9 cellular contexts compared by ENCODE assay signal in the genomic region with DNA sequence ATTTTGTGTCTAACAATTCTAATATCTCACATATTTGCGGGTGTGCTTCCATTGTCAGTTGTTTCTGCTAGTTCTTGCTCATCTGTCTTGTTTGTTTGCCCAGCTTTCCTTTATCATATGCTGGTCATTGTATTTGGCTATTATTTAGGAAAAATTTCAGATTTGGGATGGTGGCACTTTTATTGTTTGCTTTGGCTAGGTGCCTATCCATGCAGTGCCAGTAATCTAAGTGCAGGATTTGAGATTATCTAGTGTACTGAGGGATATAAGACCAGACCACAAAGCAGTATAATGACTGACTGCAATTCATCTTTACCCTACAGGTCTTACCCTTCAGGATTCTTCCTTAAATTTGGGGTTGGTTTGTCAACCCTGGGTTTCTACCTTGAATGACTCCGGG.
"Had no signal": no experiment of that assay in that cellular context is flagged by ENCODE, and none has a peak within 500 bp of the region (broad histone marks: within the 10 kb centered on the region; RNA-seq: fewer than 3 reads in every experiment).

No MANE protein-coding gene starts in this region.

- H3K27ac Mint-ChIP-seq: HFFc6, IgD-negative memory B cell had no signal

- H3K27ac ChIP-seq: GM23248 had no signal

- H3K9ac ChIP-seq: GM23248 had no signal

- H3K4me3 ChIP-seq: GM23248, HAP-1 had no signal

- FAIRE-seq: HTR-8/SVneo had no signal

- H3K36me3 ChIP-seq: HAP-1 had no signal

- DNase-seq: GM23248, GOT3, H7, HFFc6, KBM-7 had no signal

- H2AFZ ChIP-seq: GM23248 had no signal

- H3K4me1 ChIP-seq: HAP-1 had no signal

- H3K4me3 Mint-ChIP-seq: HFFc6, IgD-negative memory B cell had no signal

- H3K9me3 ChIP-seq: HAP-1 had no signal

- H3K9me3 Mint-ChIP-seq: HFFc6 had no signal

- ATAC-seq: HCT116 had no signal
